34 cellular contexts compared by ENCODE assay signal in the genomic region with DNA sequence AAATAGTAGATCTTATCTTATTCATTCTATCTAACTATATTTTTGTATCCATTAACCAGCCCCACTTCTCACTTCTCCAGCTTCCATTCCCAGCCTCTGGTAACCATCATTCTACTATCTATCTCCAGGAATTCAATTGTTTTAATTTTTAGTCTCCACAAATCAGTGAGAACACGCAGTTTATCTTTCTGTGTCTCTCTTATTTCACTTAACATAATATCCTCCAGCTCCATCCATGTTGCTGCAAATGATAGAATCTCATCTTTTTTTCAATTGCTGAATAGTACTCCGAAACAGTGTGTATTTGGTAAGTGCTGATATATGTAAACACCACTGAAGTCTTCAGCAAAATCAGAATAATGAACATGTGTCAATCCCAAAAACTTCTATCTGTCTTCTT.
"Had no signal": no experiment of that assay in that cellular context is flagged by ENCODE, and none has a peak within 500 bp of the region (broad histone marks: within the 10 kb centered on the region; RNA-seq: fewer than 3 reads in every experiment).

No MANE protein-coding gene starts in this region.

- DNase-seq: Karpas-422, Kasumi-1, KG1, MG63, MM.1S, MV-4-11, NCI-H1048, NCI-H1092, NCI-H1092 treated with DMSO at 0.1 percent for 48 hours, NCI-H1105, NCI-H1105 treated with DMSO at 0.1 percent for 48 hours, NCI-H1417, NCI-H1417 treated with DMSO at 0.1 percent for 48 hours, NCI-H1436, NCI-H1436 treated with DMSO at 0.1 percent for 48 hours, NCI-H146, NCI-H1694, NCI-H1694 treated with DMSO at 0.1 percent for 48 hours, NCI-H187, NCI-H187 treated with DMSO at 0.1 percent for 48 hours, NCI-H1930, NCI-H2029, NCI-H2029 treated with DMSO at 0.1 percent for 48 hours, NCI-H2081, NCI-H2081 treated with DMSO at 0.1 percent for 48 hours, NCI-H2107, NCI-H2171, NCI-H2171 treated with DMSO at 0.1 percent for 48 hours, NCI-H2227 treated with DMSO at 0.1 percent for 48 hours, NCI-H226, NCI-H345, NCI-H446, NCI-H446 treated with DMSO at 0.1 percent for 48 hours had no signal

- H3K4me3 ChIP-seq: MG63 had no signal

- H3K27me3 ChIP-seq: MG63 had no signal

- H3K9me3 ChIP-seq: MG63 had no signal

- H3K4me2 ChIP-seq: KMS-11 had no signal

- H3K27ac ChIP-seq: KMS-11 had no signal

- H3K36me3 ChIP-seq: MG63 had no signal

- H3K9ac ChIP-seq: KMS-11 had no signal
